In the genomic region with DNA sequence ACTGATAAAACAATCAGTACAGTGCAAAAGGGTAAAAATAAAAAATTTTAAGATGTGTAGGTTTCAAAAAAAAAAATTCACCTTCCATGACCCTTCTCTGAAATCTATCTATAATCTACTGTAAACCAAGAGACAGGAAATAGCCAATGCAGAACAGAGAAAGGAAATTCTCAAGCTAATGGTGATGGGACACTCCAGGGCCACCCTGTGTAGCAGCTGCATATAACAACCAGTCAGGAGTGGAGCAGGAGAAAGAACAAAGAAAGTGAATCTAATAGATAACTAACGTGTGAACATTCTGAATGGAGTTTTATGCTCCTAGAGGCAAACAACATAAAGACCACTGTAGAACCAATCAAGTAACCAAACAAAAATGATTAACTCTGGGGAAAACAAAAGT, we compare ENCODE assay signal across 9 cellular contexts. TPM values are rescaled to one million over a fixed set of nuclear protein-coding genes. Genes with fewer than 3 reads are reported as not detected.
DNase-seq lines count a peak whose midpoint lies in the region; ATAC-seq and TF ChIP-seq lines count a peak whose summit lies in the region.
"Had no signal": no experiment of that assay in that cellular context is flagged by ENCODE, and none has a peak within 500 bp of the region (broad histone marks: within the 10 kb centered on the region; RNA-seq: fewer than 3 reads in every experiment).

No MANE protein-coding gene starts in this region.

- H3K9me3 ChIP-seq in RWPE2 (ENCODE audit: severe bottlenecking): no peaks in the 10 kb centered on the region

- no peaks in the 10 kb centered on the region for H3K27me3 ChIP-seq in RWPE2 (ENCODE audit: insufficient read depth, poor library complexity, severe bottlenecking)

- ATAC-seq in GM21447 (IDR thresholded peaks at IDR 0.05; ENCODE audit: unreplicated experiment): peak; percentile 80
- no peak for ATAC-seq in RWPE2 (ENCODE audit: low read depth)
- ATAC-seq in left colon: peak; percentile 52
- no peak for ATAC-seq in GM18519 (IDR thresholded peaks at IDR 0.05; ENCODE audit: low FRiP score, unreplicated experiment)
- no peak for ATAC-seq in GM18861 (IDR thresholded peaks at IDR 0.05; ENCODE audit: unreplicated experiment)

- H3K27ac Mint-ChIP-seq in Calu3 (ENCODE audit: unreplicated experiment): peak overlapping the region; percentile 94

- no peak for TF ChIP-seq CTCF in Calu3 (IDR thresholded peaks at IDR 0.05; ENCODE audit: unreplicated experiment)
- TF ChIP-seq CTCF in RWPE2 (IDR thresholded peaks at IDR 0.05; ENCODE audit: poor library complexity, severe bottlenecking): no peak

- intact Hi-C loops in Calu3 (cut with micrococcal nuclease; ENCODE audit: unreplicated experiment) (no loop called here), left colon (cut with DNase I, micrococcal nuclease) (no loop called here)

- H3K4me3 Mint-ChIP-seq in Calu3 (ENCODE audit: low read depth, unreplicated experiment): peak overlapping the region; percentile 57

- BruUV-seq in Calu3 (replicated peaks; lab: Mats Ljungman, UMichigan): TSS peak; percentile 100

- peak overlapping the region; percentile 77 for H3K27ac ChIP-seq in RWPE2 (ENCODE audit: poor library complexity, severe bottlenecking)

- H3K9me3 Mint-ChIP-seq in Calu3 (ENCODE audit: low read depth, unreplicated experiment): no peaks in the 10 kb centered on the region

- no peak overlapping the region for H3K4me3 ChIP-seq in RWPE2 (ENCODE audit: severe bottlenecking)

- CTCF ChIA-PET in Calu3 (lab: Charles Lee): no interaction called here

- peaks cover 11% of the 10 kb centered on the region for H3K36me3 Mint-ChIP-seq in Calu3 (ENCODE audit: insufficient read depth, unreplicated experiment)

- no peaks in the 10 kb centered on the region for H3K27me3 Mint-ChIP-seq in Calu3 (ENCODE audit: unreplicated experiment)

- DNase-seq in Calu3 (no peak), RWPE2 (ENCODE audit: low spot score) (no peak), left colon (no peak), NCI-H1105 (lab: John Stamatoyannopoulos, UW) (no peak), NCI-H1930 (lab: John Stamatoyannopoulos, UW) (no peak)
- DNase-seq: DMS 273 treated with DMSO at 0.1 percent for 48 hours had no signal

- H3K4me1 Mint-ChIP-seq in Calu3 (ENCODE audit: low read depth, unreplicated experiment): peaks cover 35% of the 10 kb centered on the region

- peaks cover 28% of the 10 kb centered on the region for H3K4me1 ChIP-seq in RWPE2 (ENCODE audit: insufficient read depth, poor library complexity, severe bottlenecking)

- H3K36me3 ChIP-seq in RWPE2 (ENCODE audit: low read depth): peaks cover 25% of the 10 kb centered on the region

RNA-seq across cellular contexts. Expression of a gene that starts 16.6 kb away (rescaled TPM):
- total RNA-seq in Calu3 (2022) (72.7 and 77.0 TPM in 2 replicates), left colon (10 to 100 TPM; 74.3 to 81.7 TPM)

Comparison
In these comparisons a context has a peak if more than half of its experiments do, and no peak if none do; other contexts are left out.
1. ATAC-seq: peak in GM21447 (single experiment) and left colon (single experiment); none in RWPE2 (single experiment), GM18519 (single experiment) and GM18861 (single experiment).